In genomic region chr6:39114395-39114706, GRCh38 we compare ENCODE assay signal across 8 cellular contexts. TPM values are rescaled to one million over a fixed set of nuclear protein-coding genes. Genes with fewer than 3 reads are reported as not detected.
A peak's percentile ranks its signal among the peaks of the same experiment; 100 is the strongest.
DNase-seq lines count a peak whose midpoint lies in the region; ATAC-seq and TF ChIP-seq lines count a peak whose summit lies in the region.

No MANE protein-coding gene starts in this region.

- DNase-seq in mammary epithelial cell (no peak), mesendoderm (no peak), uterus (no peak), mucosa of gallbladder (ENCODE audit: low spot score) (no peak), erythroblast (lab: John Stamatoyannopoulos, UW) (no peak)

- H3K18ac ChIP-seq in mesendoderm (ENCODE audit: low read length) = no peak overlapping the region

- H4K5ac ChIP-seq in mesendoderm (ENCODE audit: low read length) = no peak overlapping the region

- TF ChIP-seq POLR2A in uterus (IDR thresholded peaks at IDR 0.05) = no peak
- TF ChIP-seq POLR2A in erythroblast (IDR thresholded peaks at IDR 0.05; ENCODE audit: low read length) = no peak

- H4K20me1 ChIP-seq in mammary epithelial cell (ENCODE audit: insufficient read depth, low read length) = no peaks in the 10 kb centered on the region

- TF ChIP-seq CTCF in mammary epithelial cell (conservative IDR thresholded peaks at IDR 0.05 in 1 of 2, IDR thresholded peaks at IDR 0.05 in 1 of 2; ENCODE audit: extremely low read depth in 1 of 2, insufficient read depth in 1 of 2, low read depth in 1 of 2, low read length in 2 of 2) (no peak), uterus (IDR thresholded peaks at IDR 0.05) (peak in 1 of 4 experiments; percentile 12)

- H4K8ac ChIP-seq in mesendoderm (ENCODE audit: low read depth, low read length) = no peak overlapping the region

- H2AFZ ChIP-seq in mammary epithelial cell (ENCODE audit: low read depth, low read length) = peak overlapping the region; percentile 100

- H3K56ac ChIP-seq in mesendoderm (ENCODE audit: low read length) = peak overlapping the region; percentile 92

- H3K4me3 ChIP-seq in GM08714 (ENCODE audit: low read length) (peak overlapping the region; percentile 78), mammary epithelial cell (replicated peaks in 1 of 3; ENCODE audit: insufficient read depth in 1 of 3, low read depth in 2 of 3, low read length in 3 of 3) (peak overlapping the region; percentile 59 to 64 (median 61)), mesendoderm (ENCODE audit: low read length) (peak overlapping the region; percentile 76), uterus (peak overlapping the region; percentile 51 to 80)

- H2BK15ac ChIP-seq in mesendoderm (replicated peaks; ENCODE audit: low read depth) = no peak overlapping the region

- H3K79me1 ChIP-seq in mesendoderm (ENCODE audit: low read length) = no peaks in the 10 kb centered on the region

- intact Hi-C loops in mammary epithelial cell (cut with micrococcal nuclease) = no loop called here
- intact Hi-C loops in uterus (cut with DNase I; ENCODE audit: low total_unique reads) = no loop called here

- in situ Hi-C loops in mammary epithelial cell (cut with MboI; ENCODE audit: low sequenced_read_pairs in 2 of 2) = no loop called here

- CTCF ChIA-PET in mammary epithelial cell (lab: Charles Lee; ENCODE audit: low non-redundant PET) = no interaction called here

- dilution Hi-C loops in mammary epithelial cell (cut with HindIII; ENCODE audit: low sequenced_read_pairs) = no loop called here

- H3K4ac ChIP-seq in mesendoderm (ENCODE audit: low read depth, low read length) = no peak overlapping the region

- H2BK5ac ChIP-seq in mesendoderm (ENCODE audit: low read length) = peak overlapping the region; percentile 11

- H3K4me1 ChIP-seq in mammary epithelial cell (ENCODE audit: insufficient read depth, low read length) = peaks cover 10% of the 10 kb centered on the region
- H3K4me1 ChIP-seq in mesendoderm (ENCODE audit: control insufficient read depth, low read depth, low read length) = peaks cover 2% of the 10 kb centered on the region
- H3K4me1 ChIP-seq in uterus = no peaks in the 10 kb centered on the region

- H3K79me2 ChIP-seq in mammary epithelial cell (ENCODE audit: insufficient read depth, low read length) (peaks cover 3% of the 10 kb centered on the region), mesendoderm (ENCODE audit: control insufficient read depth, insufficient read depth, low read length) (no peaks in the 10 kb centered on the region)

- peaks cover 12% of the 10 kb centered on the region for H3K36me3 ChIP-seq in KOPT-K1 (ENCODE audit: insufficient read depth, low read length)
- peaks cover 8% of the 10 kb centered on the region for H3K36me3 ChIP-seq in mammary epithelial cell (ENCODE audit: insufficient read depth, low read length)
- H3K36me3 ChIP-seq in mesendoderm (ENCODE audit: control insufficient read depth, insufficient read depth, low read length) = no peaks in the 10 kb centered on the region
- no peaks in the 10 kb centered on the region for H3K36me3 ChIP-seq in uterus

- H3K9me3 ChIP-seq in KOPT-K1 (ENCODE audit: insufficient read depth, low read length, poor library complexity, severe bottlenecking) = no peaks in the 10 kb centered on the region
- no peaks in the 10 kb centered on the region for H3K9me3 ChIP-seq in mammary epithelial cell (replicated peaks; ENCODE audit: insufficient read depth, low read length)
- H3K9me3 ChIP-seq in uterus = no peaks in the 10 kb centered on the region

- no peak overlapping the region for H3K23ac ChIP-seq in mesendoderm (ENCODE audit: low read length)

- WGBS in mammary epithelial cell (ENCODE audit: low coverage, missing lambda C conversion rate) = 2% methylated on average over 11 of the region's 11 CpGs
- no CpG with 5 or more reads among the region's 11 CpGs for WGBS in mesendoderm (ENCODE audit: extremely low coverage, insufficient coverage, low lambda C conversion rate)

- H3K27me3 ChIP-seq in mammary epithelial cell (ENCODE audit: insufficient read depth, low read length) (no peaks in the 10 kb centered on the region), mesendoderm (ENCODE audit: insufficient read depth, low read length, poor library complexity) (no peaks in the 10 kb centered on the region), uterus (no peaks in the 10 kb centered on the region)

- H3K4me2 ChIP-seq in mammary epithelial cell (ENCODE audit: insufficient read depth, low read depth, low read length) = peak overlapping the region; percentile 92
- peak overlapping the region; percentile 96 for H3K4me2 ChIP-seq in mesendoderm (ENCODE audit: low read length)

- H3K27ac ChIP-seq in KOPT-K1 (ENCODE audit: low read depth, low read length, poor library complexity, severe bottlenecking) (peak overlapping the region; percentile 97), mammary epithelial cell (ENCODE audit: insufficient read depth, low read depth, low read length) (peak overlapping the region; percentile 80), mesendoderm (ENCODE audit: low read depth, low read length) (no peak overlapping the region), uterus (peak overlapping the region; percentile 90 to 99)

- BruUV-seq in mammary epithelial cell (replicated peaks; lab: Mats Ljungman, UMichigan) = no TSS peak

- no peak overlapping the region for H2BK120ac ChIP-seq in mesendoderm (ENCODE audit: low read depth, low read length)

- H2AK5ac ChIP-seq in mesendoderm (ENCODE audit: low read length) = no peak overlapping the region

- H3K9ac ChIP-seq in mammary epithelial cell (ENCODE audit: insufficient read depth, low read length) (peak overlapping the region; percentile 70), mesendoderm (ENCODE audit: low read length) (peak overlapping the region; percentile 87)

- peak; percentile 23 for ATAC-seq in GM21717 (IDR thresholded peaks at IDR 0.05; ENCODE audit: unreplicated experiment)

RNA-seq across cellular contexts. Expression of gene SAYSD1, which starts 0.6 kb away (rescaled TPM):
- total RNA-seq in mammary epithelial cell = 10 to 100 TPM in 1 of 2 donors, 1 to 10 TPM in 1; 9.0 to 14.3 TPM
- polyA plus RNA-seq in mammary epithelial cell = 7.2 TPM
- polyA minus RNA-seq in mammary epithelial cell = 6.0 TPM
- 11.7 TPM for polyA plus RNA-seq in mesendoderm (2013, experiment 1 of 2)
- polyA plus RNA-seq in mesendoderm (2013, experiment 2 of 2) = 11.8 TPM
- 10 to 100 TPM; 10.3 to 34.8 (median 15.9) TPM for total RNA-seq in uterus
- total RNA-seq in mucosa of gallbladder = 15.9 TPM
